ENCODE assay signal across 17 cellular contexts in genomic region chr2:73004889-73005596, GRCh38.
A peak's percentile ranks its signal among the peaks of the same experiment; 100 is the strongest.
DNase-seq lines count a peak whose midpoint lies in the region; ATAC-seq and TF ChIP-seq lines count a peak whose summit lies in the region.
"Had no signal": no experiment of that assay in that cellular context is flagged by ENCODE, and none has a peak within 500 bp of the region (broad histone marks: within the 10 kb centered on the region; RNA-seq: fewer than 3 reads in every experiment).

No MANE protein-coding gene starts in this region.

- no peak overlapping the region for H3K27ac Mint-ChIP-seq in chondrocyte (ENCODE audit: unreplicated experiment)
- H3K27ac Mint-ChIP-seq: CD8-positive, alpha-beta T cell; HFFc6 had no signal

- peaks cover 6% of the 10 kb centered on the region for H3K4me1 Mint-ChIP-seq in chondrocyte (ENCODE audit: low read depth)

- H3K27me3 Mint-ChIP-seq in chondrocyte (ENCODE audit: low read depth) = no peaks in the 10 kb centered on the region

- peaks cover 14% of the 10 kb centered on the region for H3K36me3 Mint-ChIP-seq in chondrocyte (ENCODE audit: low read depth)

- DNase-seq in cardiac septum (ENCODE audit: low spot score) (peak; percentile 57), Right ventricle myocardium inferior (ENCODE audit: missing footprints) (no peak), chondrocyte (ENCODE audit: low spot score) (peak; percentile 40), middle frontal gyrus (ENCODE audit: extremely low spot score, low spot score) (peak; percentile 45), ureter (ENCODE audit: low spot score) (peak; percentile 38), DMS153 (lab: John Stamatoyannopoulos, UW) (no peak), GM13977 (ENCODE audit: low spot score) (no peak)
- DNase-seq: GF-D8, GOT3, HFFc6, KG1, NCI-H1417 treated with DMSO at 0.1 percent for 48 hours, NCI-H2029 treated with DMSO at 0.1 percent for 48 hours, NCI-H774, PC-9 had no signal

- ATAC-seq in Right ventricle myocardium inferior (no peak), GM21529 (IDR thresholded peaks at IDR 0.05; ENCODE audit: unreplicated experiment) (no peak)
- ATAC-seq: CD8-positive, alpha-beta T cell had no signal

- in situ Hi-C loops in GM13977 (cut with MboI; ENCODE audit: low pct_unique_long_range_greater_than_20kb, low sequenced_read_pairs, unreplicated experiment) = no loop called here

- H3K9me3 Mint-ChIP-seq in chondrocyte (ENCODE audit: low read depth) = no peaks in the 10 kb centered on the region
- H3K9me3 Mint-ChIP-seq: CD8-positive, alpha-beta T cell; HFFc6 had no signal

- no peak for TF ChIP-seq CTCF in chondrocyte (IDR thresholded peaks at IDR 0.05)
- TF ChIP-seq CTCF in GM13977 (IDR thresholded peaks at IDR 0.05; ENCODE audit: extremely low read depth, insufficient read depth, missing control alignments) = no peak

- H3K4me3 Mint-ChIP-seq in chondrocyte (ENCODE audit: unreplicated experiment) = no peak overlapping the region
- H3K4me3 Mint-ChIP-seq: CD8-positive, alpha-beta T cell; HFFc6 had no signal

- intact Hi-C loops in cardiac septum (cut with DNase I) = no loop called here
- intact Hi-C loops in Right ventricle myocardium inferior (cut with DNase I) = no loop called here

Comparison
In these comparisons a context has a peak if more than half of its experiments do, and no peak if none do; other contexts are left out.
1. DNase-seq: peak in cardiac septum (single experiment), chondrocyte (single experiment), middle frontal gyrus (single experiment) and ureter (single experiment); none in Right ventricle myocardium inferior (single experiment), DMS153 (single experiment) and GM13977 (single experiment).